11 cellular contexts compared by ENCODE assay signal in genomic region chr5:43314724-43315123, GRCh38. TPM values are rescaled to one million over a fixed set of nuclear protein-coding genes. Genes with fewer than 3 reads are reported as not detected.
DNase-seq lines count a peak whose midpoint lies in the region; ATAC-seq and TF ChIP-seq lines count a peak whose summit lies in the region.
"Had no signal": no experiment of that assay in that cellular context is flagged by ENCODE, and none has a peak within 500 bp of the region (broad histone marks: within the 10 kb centered on the region; RNA-seq: fewer than 3 reads in every experiment).

No MANE protein-coding gene starts in this region.

- no peaks in the 10 kb centered on the region for H3K9me3 ChIP-seq in iPS-20b (ENCODE audit: insufficient read depth, low read depth, low read length)

- ATAC-seq in activated T-cell treated with anti-CD3 and anti-CD28 coated beads, Interleukin-2, amount 50 U/mL, for 72 hours (replicated peaks in 1 of 2), result peak; percentile 4 to 10
- no peak for ATAC-seq in WTC11
- no peak for ATAC-seq in stimulated activated naive B cell treated with anti-CD40 and anti-IgM and Interleukin-4, amounts not matched to agents 10 μg/mL and 1 μg/mL and 100 μg/mL, for 72 hours (replicated peaks)
- ATAC-seq: K562 had no signal

- no peak for DNase-seq in activated T-cell treated with anti-CD3 and anti-CD28 coated beads, Interleukin-2, amount 50 U/mL, for 72 hours
- no peak for DNase-seq in activated T-cell treated with anti-CD3 and anti-CD28 coated beads, Interleukin-2, amount 50 U/mL, for 1 hour
- DNase-seq in WTC11 (ENCODE audit: low spot score) (no peak), HCEC 1CT (no peak), NCI-H446 treated with DMSO at 0.1 percent for 48 hours (lab: John Stamatoyannopoulos, UW) (no peak), AG08395 (ENCODE audit: low spot score) (no peak)
- DNase-seq in stimulated activated naive B cell treated with anti-CD40 and anti-IgM and Interleukin-4, amounts not matched to agents 10 μg/mL and 1 μg/mL and 100 μg/mL, for 72 hours, result no peak
- DNase-seq: activated CD4-positive, alpha-beta T cell treated with anti-CD3 and anti-CD28 coated beads, Interleukin-2, amount 50 U/mL, for 1 hour; SHP77 treated with DMSO at 0.1 percent for 48 hours had no signal

- no peak for TF ChIP-seq CTCF in WTC11 (IDR thresholded peaks at IDR 0.05)

- POLR2A ChIA-PET in WTC11 (lab: Charles Lee), result no interaction called here

- H3K9me3 Mint-ChIP-seq in activated T-cell treated with anti-CD3 and anti-CD28 coated beads, Interleukin-2, amount 50 U/mL, for 72 hours, result peaks cover 8 to 11% of the 10 kb centered on the region in 2 donors
- peaks cover 16% of the 10 kb centered on the region for H3K9me3 Mint-ChIP-seq in WTC11
- H3K9me3 Mint-ChIP-seq in stimulated activated naive B cell treated with anti-CD40 and anti-IgM and Interleukin-4, amounts not matched to agents 10 μg/mL and 1 μg/mL and 100 μg/mL, for 72 hours, result peaks cover 5% of the 10 kb centered on the region in 2 donors

- H3K27me3 ChIP-seq in iPS-20b (ENCODE audit: insufficient read depth, low read length), result no peaks in the 10 kb centered on the region

- peak overlapping the region; percentile 44; the same call in 1 of the 2 replicates for H3K9ac ChIP-seq in iPS-20b (ENCODE audit: low read depth, low read length)

- peaks cover 76% of the 10 kb centered on the region for H3K4me1 Mint-ChIP-seq in activated T-cell treated with anti-CD3 and anti-CD28 coated beads, Interleukin-2, amount 50 U/mL, for 72 hours (ENCODE audit: low read depth)
- peaks cover 37% of the 10 kb centered on the region for H3K4me1 Mint-ChIP-seq in WTC11
- H3K4me1 Mint-ChIP-seq in stimulated activated naive B cell treated with anti-CD40 and anti-IgM and Interleukin-4, amounts not matched to agents 10 μg/mL and 1 μg/mL and 100 μg/mL, for 72 hours, result peaks cover 32 to 52% of the 10 kb centered on the region in 2 donors

- H3K27me3 Mint-ChIP-seq in activated T-cell treated with anti-CD3 and anti-CD28 coated beads, Interleukin-2, amount 50 U/mL, for 72 hours (ENCODE audit: low read depth), result no peaks in the 10 kb centered on the region
- peaks cover 3% of the 10 kb centered on the region; the same call in 1 of the 2 replicates for H3K27me3 Mint-ChIP-seq in WTC11 (ENCODE audit: low read depth)
- no peaks in the 10 kb centered on the region for H3K27me3 Mint-ChIP-seq in stimulated activated naive B cell treated with anti-CD40 and anti-IgM and Interleukin-4, amounts not matched to agents 10 μg/mL and 1 μg/mL and 100 μg/mL, for 72 hours

- no peak overlapping the region for H3K4me3 ChIP-seq in iPS-20b (ENCODE audit: low read length)

- H3K27ac Mint-ChIP-seq in activated T-cell treated with anti-CD3 and anti-CD28 coated beads, Interleukin-2, amount 50 U/mL, for 72 hours, result peak overlapping the region; percentile 74
- peak overlapping the region; percentile 99 for H3K27ac Mint-ChIP-seq in WTC11
- peak overlapping the region; percentile 99 for H3K27ac Mint-ChIP-seq in stimulated activated naive B cell treated with anti-CD40 and anti-IgM and Interleukin-4, amounts not matched to agents 10 μg/mL and 1 μg/mL and 100 μg/mL, for 72 hours

- H3K4me3 Mint-ChIP-seq in activated T-cell treated with anti-CD3 and anti-CD28 coated beads, Interleukin-2, amount 50 U/mL, for 72 hours, result peak overlapping the region; percentile 63 to 97
- H3K4me3 Mint-ChIP-seq in WTC11, result no peak overlapping the region
- no peak overlapping the region for H3K4me3 Mint-ChIP-seq in stimulated activated naive B cell treated with anti-CD40 and anti-IgM and Interleukin-4, amounts not matched to agents 10 μg/mL and 1 μg/mL and 100 μg/mL, for 72 hours

- H3K36me3 Mint-ChIP-seq in activated T-cell treated with anti-CD3 and anti-CD28 coated beads, Interleukin-2, amount 50 U/mL, for 72 hours (ENCODE audit: insufficient read depth in 2 of 2), result peaks cover 17 to 24% of the 10 kb centered on the region in 2 donors
- H3K36me3 Mint-ChIP-seq in WTC11, result peaks cover 10% of the 10 kb centered on the region
- H3K36me3 Mint-ChIP-seq in stimulated activated naive B cell treated with anti-CD40 and anti-IgM and Interleukin-4, amounts not matched to agents 10 μg/mL and 1 μg/mL and 100 μg/mL, for 72 hours, result peaks cover 13 to 30% of the 10 kb centered on the region in 2 donors

- H3K4me1 ChIP-seq in iPS-20b (ENCODE audit: insufficient read depth, low read length), result peaks cover 17% of the 10 kb centered on the region; the same call in 1 of the 2 replicates

- H3K36me3 ChIP-seq in iPS-20b (ENCODE audit: insufficient read depth, low read depth, low read length), result peaks cover 24% of the 10 kb centered on the region; the same call in 1 of the 2 replicates

- CTCF ChIA-PET in WTC11 (lab: Charles Lee), result interaction anchor here (1.9 to 3.0 kb wide), 3 partner anchors 75 to 208 kb away, joined by 10 to 31 read pairs (median 24); partner anchors contain the start of gene TMEM267

- peak overlapping the region; percentile 71 for H3K27ac ChIP-seq in iPS-20b (ENCODE audit: low read length)

TF ChIP-seq in WTC11, 78 proteins besides CTCF, POLR2A, EP300 and RAD21:
- TF ChIP-seq E2F4 (CRISPR knock-in tag; IDR thresholded peaks at IDR 0.05; ENCODE audit: borderline replicate concordance, low read depth), result no peak
- no peak for TF ChIP-seq E2F5 (CRISPR knock-in tag; IDR thresholded peaks at IDR 0.05)
- no peak for TF ChIP-seq NR3C1 (CRISPR knock-in tag; conservative IDR thresholded peaks at IDR 0.05; ENCODE audit: low read depth)
- no peak for TF ChIP-seq ZNF423 (CRISPR knock-in tag; IDR thresholded peaks at IDR 0.05)
- no peak for TF ChIP-seq ZNF232 (CRISPR knock-in tag; IDR thresholded peaks at IDR 0.05)
- TF ChIP-seq E2F1 (CRISPR knock-in tag; IDR thresholded peaks at IDR 0.05), result no peak
- TF ChIP-seq PRDM15 (CRISPR knock-in tag; IDR thresholded peaks at IDR 0.05), result no peak

RNA-seq across cellular contexts. Expression of gene HMGCS1, which starts 1.5 kb away (rescaled TPM):
- 10 to 100 TPM; 78.6 to 81.5 TPM for total RNA-seq in activated T-cell treated with anti-CD3 and anti-CD28 coated beads, Interleukin-2, amount 50 U/mL, for 72 hours
- 176 to 199 TPM (median 178 TPM) in 3 replicates for total RNA-seq in WTC11 (2021)

Comparison
In these comparisons a context has a peak if more than half of its experiments do, and no peak if none do; other contexts are left out.
1. ATAC-seq: peak in activated T-cell treated with anti-CD3 and anti-CD28 coated beads, Interleukin-2, amount 50 U/mL, for 72 hours (2 of 2); none in WTC11 (single experiment) and stimulated activated naive B cell treated with anti-CD40 and anti-IgM and Interleukin-4, amounts not matched to agents 10 μg/mL and 1 μg/mL and 100 μg/mL, for 72 hours (0 of 2).
2. H3K4me3 Mint-ChIP-seq: peak in activated T-cell treated with anti-CD3 and anti-CD28 coated beads, Interleukin-2, amount 50 U/mL, for 72 hours (2 of 2); none in WTC11 (single experiment) and stimulated activated naive B cell treated with anti-CD40 and anti-IgM and Interleukin-4, amounts not matched to agents 10 μg/mL and 1 μg/mL and 100 μg/mL, for 72 hours (0 of 2).
3. Peak in every context shown above with its lines, with median percentiles within 50 percentile points of each other: H3K27ac Mint-ChIP-seq.